In the genomic region with DNA sequence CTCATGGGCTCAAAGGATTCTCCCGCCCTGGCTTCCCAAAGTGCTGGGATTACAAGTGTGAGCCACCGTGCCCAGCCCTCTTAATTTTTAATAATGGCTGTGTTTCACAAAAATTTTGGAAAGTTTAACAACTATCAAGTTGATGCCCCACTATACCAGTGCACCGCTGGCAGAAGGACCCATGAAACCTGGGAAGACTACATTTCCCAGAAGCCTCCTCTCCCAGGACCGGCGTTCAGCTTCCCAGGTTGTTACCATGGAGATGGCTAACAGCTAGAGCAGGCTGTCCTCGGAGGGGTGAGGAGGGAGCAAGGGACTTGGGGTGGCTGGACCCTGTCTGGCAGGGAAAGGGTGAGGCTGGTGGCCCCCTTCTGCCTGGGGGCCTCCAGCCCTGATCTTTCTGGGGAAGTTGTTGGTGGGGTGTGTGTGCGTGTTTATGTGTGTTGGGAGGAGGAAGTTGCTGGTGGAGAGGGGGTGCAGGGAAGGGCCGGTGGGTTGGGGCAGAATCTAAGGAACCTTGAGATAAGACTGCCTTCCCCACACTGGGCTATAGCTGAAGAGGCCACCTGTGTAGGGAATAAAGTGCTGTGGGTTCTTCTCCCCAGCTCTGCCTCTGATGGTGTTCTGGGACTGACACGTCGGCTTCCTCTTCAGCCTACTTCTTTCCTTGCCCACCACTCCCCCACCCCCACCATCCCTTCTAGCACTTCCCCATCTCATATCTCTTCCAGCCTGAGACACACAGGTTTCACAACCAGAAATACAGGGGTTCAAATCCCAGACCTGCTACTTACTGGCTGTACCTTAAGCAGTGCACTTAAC, we compare ENCODE assay signal across 1 cellular context.
A peak's percentile ranks its signal among the peaks of the same experiment; 100 is the strongest.
TF ChIP-seq lines count a peak whose summit lies in the region.

A gene with protein sequence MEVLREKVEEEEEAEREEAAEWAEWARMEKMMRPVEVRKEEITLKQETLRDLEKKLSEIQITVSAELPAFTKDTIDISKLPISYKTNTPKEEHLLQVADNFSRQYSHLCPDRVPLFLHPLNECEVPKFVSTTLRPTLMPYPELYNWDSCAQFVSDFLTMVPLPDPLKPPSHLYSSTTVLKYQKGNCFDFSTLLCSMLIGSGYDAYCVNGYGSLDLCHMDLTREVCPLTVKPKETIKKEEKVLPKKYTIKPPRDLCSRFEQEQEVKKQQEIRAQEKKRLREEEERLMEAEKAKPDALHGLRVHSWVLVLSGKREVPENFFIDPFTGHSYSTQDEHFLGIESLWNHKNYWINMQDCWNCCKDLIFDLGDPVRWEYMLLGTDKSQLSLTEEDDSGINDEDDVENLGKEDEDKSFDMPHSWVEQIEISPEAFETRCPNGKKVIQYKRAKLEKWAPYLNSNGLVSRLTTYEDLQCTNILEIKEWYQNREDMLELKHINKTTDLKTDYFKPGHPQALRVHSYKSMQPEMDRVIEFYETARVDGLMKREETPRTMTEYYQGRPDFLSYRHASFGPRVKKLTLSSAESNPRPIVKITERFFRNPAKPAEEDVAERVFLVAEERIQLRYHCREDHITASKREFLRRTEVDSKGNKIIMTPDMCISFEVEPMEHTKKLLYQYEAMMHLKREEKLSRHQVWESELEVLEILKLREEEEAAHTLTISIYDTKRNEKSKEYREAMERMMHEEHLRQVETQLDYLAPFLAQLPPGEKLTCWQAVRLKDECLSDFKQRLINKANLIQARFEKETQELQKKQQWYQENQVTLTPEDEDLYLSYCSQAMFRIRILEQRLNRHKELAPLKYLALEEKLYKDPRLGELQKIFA (plus strand): TSS at position 251 of the 822 bp plus-strand sequence. CDS start 3,144 bp downstream, outside the sequence.

TF ChIP-seq in K562, 482 proteins besides CTCF, POLR2A, EP300 and RAD21 (continued from another document and continues in another):
- TF ChIP-seq, protein P1, sequence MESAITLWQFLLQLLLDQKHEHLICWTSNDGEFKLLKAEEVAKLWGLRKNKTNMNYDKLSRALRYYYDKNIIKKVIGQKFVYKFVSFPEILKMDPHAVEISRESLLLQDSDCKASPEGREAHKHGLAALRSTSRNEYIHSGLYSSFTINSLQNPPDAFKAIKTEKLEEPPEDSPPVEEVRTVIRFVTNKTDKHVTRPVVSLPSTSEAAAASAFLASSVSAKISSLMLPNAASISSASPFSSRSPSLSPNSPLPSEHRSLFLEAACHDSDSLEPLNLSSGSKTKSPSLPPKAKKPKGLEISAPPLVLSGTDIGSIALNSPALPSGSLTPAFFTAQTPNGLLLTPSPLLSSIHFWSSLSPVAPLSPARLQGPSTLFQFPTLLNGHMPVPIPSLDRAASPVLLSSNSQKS (CRISPR knock-in tag; IDR thresholded peaks at IDR 0.05) = no peak
- no peak for TF ChIP-seq FOXJ3 (CRISPR knock-in tag; IDR thresholded peaks at IDR 0.05)
- no peak for TF ChIP-seq CAMTA2 (CRISPR knock-in tag; conservative IDR thresholded peaks at IDR 0.05)
- TF ChIP-seq, protein P2, sequence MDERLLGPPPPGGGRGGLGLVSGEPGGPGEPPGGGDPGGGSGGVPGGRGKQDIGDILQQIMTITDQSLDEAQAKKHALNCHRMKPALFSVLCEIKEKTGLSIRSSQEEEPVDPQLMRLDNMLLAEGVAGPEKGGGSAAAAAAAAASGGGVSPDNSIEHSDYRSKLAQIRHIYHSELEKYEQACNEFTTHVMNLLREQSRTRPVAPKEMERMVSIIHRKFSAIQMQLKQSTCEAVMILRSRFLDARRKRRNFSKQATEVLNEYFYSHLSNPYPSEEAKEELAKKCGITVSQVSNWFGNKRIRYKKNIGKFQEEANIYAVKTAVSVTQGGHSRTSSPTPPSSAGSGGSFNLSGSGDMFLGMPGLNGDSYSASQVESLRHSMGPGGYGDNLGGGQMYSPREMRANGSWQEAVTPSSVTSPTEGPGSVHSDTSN (CRISPR knock-in tag; IDR thresholded peaks at IDR 0.05; ENCODE audit: low read depth) = no peak
- TF ChIP-seq, protein P2 (tag; conservative IDR thresholded peaks at IDR 0.05; ENCODE audit: low read depth) = no peak
- no peak for TF ChIP-seq NEUROD1 (IDR thresholded peaks at IDR 0.05; ENCODE audit: borderline replicate concordance, low read depth, low read length, partially characterized antibody)
- TF ChIP-seq VEZF1 (CRISPR knock-in tag; IDR thresholded peaks at IDR 0.05) = peak; percentile 79
- no peak for TF ChIP-seq RBBP5 (IDR thresholded peaks at IDR 0.05; ENCODE audit: borderline replicate concordance, insufficient read depth, low read length, poor library complexity, severe bottlenecking)
- no peak for TF ChIP-seq HDAC8 (tag; IDR thresholded peaks at IDR 0.05)
- TF ChIP-seq ZNF79 (CRISPR knock-in tag; IDR thresholded peaks at IDR 0.05; ENCODE audit: low read depth) = no peak
- TF ChIP-seq, protein P3, sequence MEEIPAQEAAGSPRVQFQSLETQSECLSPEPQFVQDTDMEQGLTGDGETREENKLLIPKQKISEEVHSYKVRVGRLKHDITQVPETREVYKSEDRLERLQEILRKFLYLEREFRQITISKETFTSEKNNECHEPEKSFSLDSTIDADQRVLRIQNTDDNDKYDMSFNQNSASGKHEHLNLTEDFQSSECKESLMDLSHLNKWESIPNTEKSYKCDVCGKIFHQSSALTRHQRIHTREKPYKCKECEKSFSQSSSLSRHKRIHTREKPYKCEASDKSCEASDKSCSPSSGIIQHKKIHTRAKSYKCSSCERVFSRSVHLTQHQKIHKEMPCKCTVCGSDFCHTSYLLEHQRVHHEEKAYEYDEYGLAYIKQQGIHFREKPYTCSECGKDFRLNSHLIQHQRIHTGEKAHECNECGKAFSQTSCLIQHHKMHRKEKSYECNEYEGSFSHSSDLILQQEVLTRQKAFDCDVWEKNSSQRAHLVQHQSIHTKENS (CRISPR knock-in tag; IDR thresholded peaks at IDR 0.05) = no peak
- TF ChIP-seq ZNF224 (CRISPR knock-in tag; IDR thresholded peaks at IDR 0.05) = no peak
- no peak for TF ChIP-seq ZNF121 (CRISPR knock-in tag; conservative IDR thresholded peaks at IDR 0.05)
- TF ChIP-seq, protein P4, sequence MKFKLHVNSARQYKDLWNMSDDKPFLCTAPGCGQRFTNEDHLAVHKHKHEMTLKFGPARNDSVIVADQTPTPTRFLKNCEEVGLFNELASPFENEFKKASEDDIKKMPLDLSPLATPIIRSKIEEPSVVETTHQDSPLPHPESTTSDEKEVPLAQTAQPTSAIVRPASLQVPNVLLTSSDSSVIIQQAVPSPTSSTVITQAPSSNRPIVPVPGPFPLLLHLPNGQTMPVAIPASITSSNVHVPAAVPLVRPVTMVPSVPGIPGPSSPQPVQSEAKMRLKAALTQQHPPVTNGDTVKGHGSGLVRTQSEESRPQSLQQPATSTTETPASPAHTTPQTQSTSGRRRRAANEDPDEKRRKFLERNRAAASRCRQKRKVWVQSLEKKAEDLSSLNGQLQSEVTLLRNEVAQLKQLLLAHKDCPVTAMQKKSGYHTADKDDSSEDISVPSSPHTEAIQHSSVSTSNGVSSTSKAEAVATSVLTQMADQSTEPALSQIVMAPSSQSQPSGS (CRISPR knock-in tag; IDR thresholded peaks at IDR 0.05) = no peak
- TF ChIP-seq SMARCA5 (IDR thresholded peaks at IDR 0.05) = no peak
- no peak for TF ChIP-seq SMARCC2 (IDR thresholded peaks at IDR 0.05; ENCODE audit: low read depth)
- no peak for TF ChIP-seq ZNF282 (CRISPR knock-in tag; IDR thresholded peaks at IDR 0.05)
- no peak for TF ChIP-seq ZNF449 (CRISPR knock-in tag; IDR thresholded peaks at IDR 0.05)
- no peak for TF ChIP-seq RBM34 (IDR thresholded peaks at IDR 0.05; ENCODE audit: borderline replicate concordance, insufficient read depth, low read length)
- TF ChIP-seq NCOA6 (IDR thresholded peaks at IDR 0.05) = no peak
- TF ChIP-seq, protein P5, sequence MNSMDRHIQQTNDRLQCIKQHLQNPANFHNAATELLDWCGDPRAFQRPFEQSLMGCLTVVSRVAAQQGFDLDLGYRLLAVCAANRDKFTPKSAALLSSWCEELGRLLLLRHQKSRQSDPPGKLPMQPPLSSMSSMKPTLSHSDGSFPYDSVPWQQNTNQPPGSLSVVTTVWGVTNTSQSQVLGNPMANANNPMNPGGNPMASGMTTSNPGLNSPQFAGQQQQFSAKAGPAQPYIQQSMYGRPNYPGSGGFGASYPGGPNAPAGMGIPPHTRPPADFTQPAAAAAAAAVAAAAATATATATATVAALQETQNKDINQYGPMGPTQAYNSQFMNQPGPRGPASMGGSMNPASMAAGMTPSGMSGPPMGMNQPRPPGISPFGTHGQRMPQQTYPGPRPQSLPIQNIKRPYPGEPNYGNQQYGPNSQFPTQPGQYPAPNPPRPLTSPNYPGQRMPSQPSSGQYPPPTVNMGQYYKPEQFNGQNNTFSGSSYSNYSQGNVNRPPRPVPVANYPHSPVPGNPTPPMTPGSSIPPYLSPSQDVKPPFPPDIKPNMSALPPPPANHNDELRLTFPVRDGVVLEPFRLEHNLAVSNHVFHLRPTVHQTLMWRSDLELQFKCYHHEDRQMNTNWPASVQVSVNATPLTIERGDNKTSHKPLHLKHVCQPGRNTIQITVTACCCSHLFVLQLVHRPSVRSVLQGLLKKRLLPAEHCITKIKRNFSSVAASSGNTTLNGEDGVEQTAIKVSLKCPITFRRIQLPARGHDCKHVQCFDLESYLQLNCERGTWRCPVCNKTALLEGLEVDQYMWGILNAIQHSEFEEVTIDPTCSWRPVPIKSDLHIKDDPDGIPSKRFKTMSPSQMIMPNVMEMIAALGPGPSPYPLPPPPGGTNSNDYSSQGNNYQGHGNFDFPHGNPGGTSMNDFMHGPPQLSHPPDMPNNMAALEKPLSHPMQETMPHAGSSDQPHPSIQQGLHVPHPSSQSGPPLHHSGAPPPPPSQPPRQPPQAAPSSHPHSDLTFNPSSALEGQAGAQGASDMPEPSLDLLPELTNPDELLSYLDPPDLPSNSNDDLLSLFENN (IDR thresholded peaks at IDR 0.05; ENCODE audit: low read depth in 2 of 2, low read length in 2 of 2) = no peak
- TF ChIP-seq HMGN3 (IDR thresholded peaks at IDR 0.05; ENCODE audit: borderline replicate concordance, extremely low read depth, insufficient read length, low read depth, low read length) = no peak
- no peak for TF ChIP-seq ZNF384 (IDR thresholded peaks at IDR 0.05; ENCODE audit: low read depth, low read length)
- TF ChIP-seq MAX (CRISPR knock-in tag; IDR thresholded peaks at IDR 0.05) = no peak
- no peak for TF ChIP-seq NUFIP1 (IDR thresholded peaks at IDR 0.05; ENCODE audit: partially characterized antibody)
- no peak for TF ChIP-seq HBP1 (CRISPR knock-in tag; IDR thresholded peaks at IDR 0.05)
- no peak for TF ChIP-seq MEF2A (IDR thresholded peaks at IDR 0.05; ENCODE audit: control insufficient read depth, low read depth, low read length)
- no peak for TF ChIP-seq ZBTB9 (CRISPR knock-in tag; IDR thresholded peaks at IDR 0.05)
- no peak for TF ChIP-seq BHLHE40 (IDR thresholded peaks at IDR 0.05; ENCODE audit: low read length)
- TF ChIP-seq EWSR1 (IDR thresholded peaks at IDR 0.05; ENCODE audit: borderline replicate concordance, low read depth, partially characterized antibody) = no peak
- TF ChIP-seq, protein P6, sequence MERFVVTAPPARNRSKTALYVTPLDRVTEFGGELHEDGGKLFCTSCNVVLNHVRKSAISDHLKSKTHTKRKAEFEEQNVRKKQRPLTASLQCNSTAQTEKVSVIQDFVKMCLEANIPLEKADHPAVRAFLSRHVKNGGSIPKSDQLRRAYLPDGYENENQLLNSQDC (CRISPR knock-in tag; IDR thresholded peaks at IDR 0.05) = no peak
- TF ChIP-seq TGIF2 (CRISPR knock-in tag; IDR thresholded peaks at IDR 0.05) = no peak
- TF ChIP-seq NCOA1 (IDR thresholded peaks at IDR 0.05; ENCODE audit: low read depth) = peak; percentile 22; the same call in 1 of the 2 replicates
- TF ChIP-seq TBL1XR1 (IDR thresholded peaks at IDR 0.05; ENCODE audit: low read length in 2 of 2) = no peak
